8 cellular contexts compared by ENCODE assay signal in genomic region chr17:75457047-75457654, GRCh38. TPM values are rescaled to one million over a fixed set of nuclear protein-coding genes. Genes with fewer than 3 reads are reported as not detected.
DNase-seq lines count a peak whose midpoint lies in the region; ATAC-seq and TF ChIP-seq lines count a peak whose summit lies in the region.

No MANE protein-coding gene starts in this region.

- H3K4me1 ChIP-seq in gastroesophageal sphincter, result peaks cover 0 to 42% (median 21%) of the 10 kb centered on the region in 3 donors
- peaks cover 13% of the 10 kb centered on the region for H3K4me1 ChIP-seq in neuron (ENCODE audit: insufficient read depth, low read length)

- H3K27me3 ChIP-seq in gastroesophageal sphincter, result no peaks in the 10 kb centered on the region
- H3K27me3 ChIP-seq in neuron (ENCODE audit: insufficient read depth, low read length), result no peaks in the 10 kb centered on the region

- H3K27me3 Mint-ChIP-seq in activated T-cell treated with anti-CD3 and anti-CD28 coated beads, Interleukin-2, amount 50 U/mL, for 4 hours (ENCODE audit: low read depth), result no peaks in the 10 kb centered on the region

- WGBS in gastroesophageal sphincter (ENCODE audit: low coverage in 1 of 2), 2 donors, result 0% methylated on average over 4 to 33 of the region's 38 CpGs

- H3K4me3 ChIP-seq in gastroesophageal sphincter (peak overlapping the region; percentile 94 to 95), neuron (ENCODE audit: low read length) (peak overlapping the region; percentile 86)

- no peaks in the 10 kb centered on the region for H3K9me3 ChIP-seq in gastroesophageal sphincter
- H3K9me3 ChIP-seq in neuron (ENCODE audit: low read length), result no peaks in the 10 kb centered on the region

- peak overlapping the region; percentile 81 to 95 (median 92) for H3K27ac ChIP-seq in gastroesophageal sphincter

- no peaks in the 10 kb centered on the region for H3K36me3 Mint-ChIP-seq in activated T-cell treated with anti-CD3 and anti-CD28 coated beads, Interleukin-2, amount 50 U/mL, for 4 hours (ENCODE audit: insufficient read depth)

- TF ChIP-seq POLR2A in gastroesophageal sphincter (IDR thresholded peaks at IDR 0.05), result no peak

- no peak for TF ChIP-seq CTCF in gastroesophageal sphincter (IDR thresholded peaks at IDR 0.05)

- H3K36me3 ChIP-seq in gastroesophageal sphincter (no peaks in the 10 kb centered on the region), neuron (ENCODE audit: insufficient read depth, low read length) (no peaks in the 10 kb centered on the region)

- peak overlapping the region; percentile 89 for H3K4me3 Mint-ChIP-seq in activated T-cell treated with anti-CD3 and anti-CD28 coated beads, Interleukin-2, amount 50 U/mL, for 4 hours

- peaks cover 34% of the 10 kb centered on the region for H3K4me1 Mint-ChIP-seq in activated T-cell treated with anti-CD3 and anti-CD28 coated beads, Interleukin-2, amount 50 U/mL, for 4 hours (ENCODE audit: low read depth)

- peak overlapping the region; percentile 6 for H2AFZ ChIP-seq in neuron (ENCODE audit: low read depth, low read length)

- DNase-seq in NCI-H1417 (lab: John Stamatoyannopoulos, UW) (peak; percentile 27 to 78 (median 70)), NCI-H1417 treated with DMSO at 0.1 percent for 48 hours (lab: John Stamatoyannopoulos, UW) (no peak), NCI-H2171 (lab: John Stamatoyannopoulos, UW) (peak; percentile 47), epidermal melanocyte (ENCODE audit: insufficient read length, low spot score) (no peak)
- no peak for DNase-seq in activated T-cell treated with anti-CD3 and anti-CD28 coated beads, Interleukin-2, amount 50 U/mL, for 4 hours

- no peak for TF ChIP-seq EP300 in gastroesophageal sphincter (IDR thresholded peaks at IDR 0.05)

- H3K9me3 Mint-ChIP-seq in activated T-cell treated with anti-CD3 and anti-CD28 coated beads, Interleukin-2, amount 50 U/mL, for 4 hours, result no peaks in the 10 kb centered on the region

- ATAC-seq in activated T-cell treated with anti-CD3 and anti-CD28 coated beads, Interleukin-2, amount 50 U/mL, for 4 hours, result peak; percentile 19 to 32
- ATAC-seq in gastroesophageal sphincter (no peak), GM18870 (IDR thresholded peaks at IDR 0.05; ENCODE audit: unreplicated experiment) (no peak)

RNA-seq across cellular contexts. Expression of gene TMEM94, which starts 0.7 kb away (rescaled TPM):
- 10 to 100 TPM; 44.0 to 49.6 (median 46.6) TPM for total RNA-seq in activated T-cell treated with anti-CD3 and anti-CD28 coated beads, Interleukin-2, amount 50 U/mL, for 4 hours
- total RNA-seq in gastroesophageal sphincter, result 10 to 100 TPM; 31.0 to 50.3 (median 42.8) TPM

RNA-seq across cellular contexts. Expression of gene GRB2, which starts 51.7 kb away (rescaled TPM):
- 100 to 1,000 TPM; 186 to 210 (median 207) TPM for total RNA-seq in activated T-cell treated with anti-CD3 and anti-CD28 coated beads, Interleukin-2, amount 50 U/mL, for 4 hours
- 100 to 1,000 TPM in 2 of 4 donors, 10 to 100 TPM in 2; 80.6 to 113 (median 97.6) TPM for total RNA-seq in gastroesophageal sphincter

RNA-seq across cellular contexts. Expression of gene CASKIN2, which starts 58.2 kb away (rescaled TPM):
- 1 to 10 TPM; 4.3 to 6.0 (median 5.9) TPM for total RNA-seq in activated T-cell treated with anti-CD3 and anti-CD28 coated beads, Interleukin-2, amount 50 U/mL, for 4 hours
- total RNA-seq in gastroesophageal sphincter, result 10 to 100 TPM; 13.7 to 46.0 (median 15.6) TPM

RNA-seq across cellular contexts. Expression of gene TSEN54, which starts 59.2 kb away (rescaled TPM):
- 10 to 100 TPM; 64.1 to 76.2 (median 71.5) TPM for total RNA-seq in activated T-cell treated with anti-CD3 and anti-CD28 coated beads, Interleukin-2, amount 50 U/mL, for 4 hours
- total RNA-seq in gastroesophageal sphincter, result 10 to 100 TPM; 15.8 to 26.5 (median 17.1) TPM

Comparison
In these comparisons a context has a peak if more than half of its experiments do, and no peak if none do; other contexts are left out.
1. DNase-seq: peak in NCI-H1417 (3 of 3) and NCI-H2171 (single experiment); none in NCI-H1417 treated with DMSO at 0.1 percent for 48 hours (single experiment), activated T-cell treated with anti-CD3 and anti-CD28 coated beads, Interleukin-2, amount 50 U/mL, for 4 hours (single experiment) and epidermal melanocyte (single experiment).
2. ATAC-seq: peak in activated T-cell treated with anti-CD3 and anti-CD28 coated beads, Interleukin-2, amount 50 U/mL, for 4 hours (2 of 2); none in gastroesophageal sphincter (single experiment) and GM18870 (single experiment).